In genomic region chr3:50515565-50516047, GRCh38 we compare ENCODE assay signal across 10 cellular contexts. TPM values are rescaled to one million over a fixed set of nuclear protein-coding genes. Genes with fewer than 3 reads are reported as not detected.
DNase-seq lines count a peak whose midpoint lies in the region; ATAC-seq and TF ChIP-seq lines count a peak whose summit lies in the region.
"Had no signal": no experiment of that assay in that cellular context is flagged by ENCODE, and none has a peak within 500 bp of the region (broad histone marks: within the 10 kb centered on the region; RNA-seq: fewer than 3 reads in every experiment).

No MANE protein-coding gene starts in this region.

- peak overlapping the region; percentile 7 for H2AFZ ChIP-seq in neural progenitor cell (replicated peaks)

- peak; percentile 73 for DNase-seq in ELF-1 (ENCODE audit: low read depth, low spot score)
- no peak for DNase-seq in NT2/D1 (ENCODE audit: low read depth, low spot score)
- DNase-seq in glutamatergic neuron: peak; percentile 53
- peak; percentile 89 for DNase-seq in neural progenitor cell (ENCODE audit: low spot score)
- no peak for DNase-seq in omental fat pad (ENCODE audit: low spot score)
- DNase-seq in lower leg skin (ENCODE audit: low spot score in 2 of 2): no peak
- no peak for DNase-seq in amniotic stem cell (lab: John Stamatoyannopoulos, UW)

- H3K27me3 Mint-ChIP-seq in glutamatergic neuron (ENCODE audit: unreplicated experiment): peaks cover 9% of the 10 kb centered on the region
- H3K27me3 Mint-ChIP-seq in neural progenitor cell (ENCODE audit: insufficient read depth, low read depth): peaks cover 14% of the 10 kb centered on the region

- H3K36me3 ChIP-seq in NT2/D1 (ENCODE audit: insufficient read depth, insufficient read length, low read length) (no peaks in the 10 kb centered on the region), neural progenitor cell (no peaks in the 10 kb centered on the region)
- H3K36me3 ChIP-seq: SJSA1 had no signal

- WGBS in lower leg skin, 2 donors: 17 to 43% methylated on average over 13 of the region's 13 CpGs

- peak overlapping the region; percentile 84 for H3K27ac ChIP-seq in neural progenitor cell
- H3K27ac ChIP-seq: SJSA1 had no signal

- H3K27me3 ChIP-seq in NT2/D1 (ENCODE audit: insufficient read depth, insufficient read length) (peaks cover 3% of the 10 kb centered on the region), neural progenitor cell (no peaks in the 10 kb centered on the region)

- H3K4me3 ChIP-seq in NT2/D1 (ENCODE audit: insufficient read length, low read depth) (no peak overlapping the region), neural progenitor cell (peak overlapping the region; percentile 31), lower leg skin (ENCODE audit: low read depth, poor library complexity, severe bottlenecking) (no peak overlapping the region)
- H3K4me3 ChIP-seq: SJSA1 had no signal

- no peaks in the 10 kb centered on the region for H3K36me3 Mint-ChIP-seq in glutamatergic neuron (ENCODE audit: unreplicated experiment)
- H3K36me3 Mint-ChIP-seq in neural progenitor cell: no peaks in the 10 kb centered on the region

- H3K9me3 ChIP-seq in NT2/D1 (ENCODE audit: insufficient read depth, low read length): no peaks in the 10 kb centered on the region
- no peaks in the 10 kb centered on the region for H3K9me3 ChIP-seq in neural progenitor cell (ENCODE audit: low read depth)
- H3K9me3 ChIP-seq: SJSA1 had no signal

- intact Hi-C loops in lower leg skin (cut with DNase I; ENCODE audit: low total_unique reads): no loop called here

- peak overlapping the region; percentile 70 for H3K4me2 ChIP-seq in neural progenitor cell

- no peaks in the 10 kb centered on the region for H3K79me2 ChIP-seq in neural progenitor cell (ENCODE audit: low read depth)

- no peak for ATAC-seq in omental fat pad (ENCODE audit: low FRiP score)
- ATAC-seq in GM19397 (IDR thresholded peaks at IDR 0.05; ENCODE audit: unreplicated experiment): no peak

- H3K4me1 Mint-ChIP-seq in glutamatergic neuron (ENCODE audit: low read depth, unreplicated experiment) (peaks cover 34% of the 10 kb centered on the region), neural progenitor cell (peaks cover 48% of the 10 kb centered on the region)

- H3K4me1 ChIP-seq in NT2/D1 (ENCODE audit: insufficient read depth, insufficient read length): peaks cover 44% of the 10 kb centered on the region
- peaks cover 41% of the 10 kb centered on the region for H3K4me1 ChIP-seq in neural progenitor cell
- H3K4me1 ChIP-seq: SJSA1 had no signal

- TF ChIP-seq POLR2A in lower leg skin (IDR thresholded peaks at IDR 0.05): no peak

- H3K27ac Mint-ChIP-seq in glutamatergic neuron (ENCODE audit: unreplicated experiment) (no peak overlapping the region), neural progenitor cell (peak overlapping the region; percentile 67)

- H3F3A ChIP-seq in neural progenitor cell (ENCODE audit: low read depth): peaks cover 36% of the 10 kb centered on the region

- no peak overlapping the region for H3K4me3 Mint-ChIP-seq in glutamatergic neuron (ENCODE audit: unreplicated experiment)
- H3K4me3 Mint-ChIP-seq in neural progenitor cell: peak overlapping the region; percentile 67

- H3K9me3 Mint-ChIP-seq in glutamatergic neuron (ENCODE audit: unreplicated experiment) (peaks cover 6% of the 10 kb centered on the region), neural progenitor cell (no peaks in the 10 kb centered on the region)

- peaks cover 3% of the 10 kb centered on the region for H4K20me1 ChIP-seq in neural progenitor cell (ENCODE audit: low read depth)

- no peak for TF ChIP-seq CTCF in glutamatergic neuron (IDR thresholded peaks at IDR 0.05; ENCODE audit: partially characterized antibody, unreplicated experiment)
- TF ChIP-seq CTCF in neural progenitor cell (IDR thresholded peaks at IDR 0.05): no peak
- TF ChIP-seq CTCF in omental fat pad (IDR thresholded peaks at IDR 0.05): no peak
- TF ChIP-seq CTCF in lower leg skin (IDR thresholded peaks at IDR 0.05): no peak

- H3K9ac ChIP-seq in NT2/D1 (ENCODE audit: insufficient read length, low read depth) (peak overlapping the region; percentile 66), neural progenitor cell (no peak overlapping the region)

RNA-seq across cellular contexts. Expression of gene CACNA2D2, which starts 12.2 kb away (rescaled TPM):
- total RNA-seq in glutamatergic neuron (ENCODE audit: unreplicated experiment): 5.0 TPM
- total RNA-seq in neural progenitor cell (ENCODE audit: low replicate concordance): 4.3 and 9.5 TPM in 2 replicates
- 1 to 10 TPM in 1 of 4 donors, under 1 TPM in 3; 0.19 to 3.6 (median 0.94) TPM for total RNA-seq in omental fat pad
- 1 to 10 TPM; 1.1 to 2.0 (median 1.6) TPM for total RNA-seq in lower leg skin
- total RNA-seq: pulmonary artery endothelial cell, SJSA1 had no signal

RNA-seq across cellular contexts. Expression of gene C3orf18, which starts 51.9 kb away (rescaled TPM):
- total RNA-seq in glutamatergic neuron (ENCODE audit: unreplicated experiment) (13.0 TPM), neural progenitor cell (ENCODE audit: low replicate concordance) (8.5 and 15.6 TPM in 2 replicates), omental fat pad (10 to 100 TPM in 1 of 4 donors, 1 to 10 TPM in 3; 4.4 to 11.1 (median 9.2) TPM), lower leg skin (1 to 10 TPM in 3 of 4 donors, under 1 TPM in 1; 0.27 to 3.9 (median 2.0) TPM)

RNA-seq across cellular contexts. Expression of gene HEMK1, which starts 53.7 kb away (rescaled TPM):
- 21.1 TPM for total RNA-seq in glutamatergic neuron (ENCODE audit: unreplicated experiment)
- total RNA-seq in neural progenitor cell (ENCODE audit: low replicate concordance): 9.3 and 20.8 TPM in 2 replicates
- total RNA-seq in omental fat pad: 1 to 10 TPM; 4.8 to 8.3 (median 6.7) TPM
- total RNA-seq in lower leg skin: 1 to 10 TPM; 2.9 to 8.1 (median 4.8) TPM

Comparison
In these comparisons a context has a peak if more than half of its experiments do, and no peak if none do; other contexts are left out.
1. DNase-seq: peak in ELF-1 (single experiment), glutamatergic neuron (single experiment) and neural progenitor cell (single experiment); none in NT2/D1 (single experiment), omental fat pad (single experiment), lower leg skin (0 of 2) and amniotic stem cell (single experiment).